In the genomic region with DNA sequence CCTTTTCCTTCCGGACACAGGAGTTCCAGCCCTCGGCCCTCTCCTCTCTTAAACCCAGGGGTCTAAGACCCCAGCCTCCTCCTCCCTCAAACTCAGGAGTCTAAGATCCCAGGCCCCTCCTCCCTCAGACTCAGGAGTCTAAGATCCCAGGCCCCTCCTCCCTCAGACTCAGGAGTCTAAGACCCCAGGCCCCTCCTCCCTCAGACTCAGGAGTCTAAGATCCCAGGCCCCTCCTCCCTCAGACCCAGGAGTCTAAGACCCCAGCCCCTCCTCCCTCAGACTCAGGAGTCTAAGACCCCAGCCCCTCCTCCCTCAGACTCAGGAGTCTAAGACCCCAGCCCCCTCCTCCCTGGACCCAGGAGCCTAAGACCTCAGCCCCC, we compare ENCODE assay signal across 1 cellular context.
TF ChIP-seq lines count a peak whose summit lies in the region.

No MANE protein-coding gene starts in this region.

TF ChIP-seq in WTC11, 78 proteins besides CTCF, POLR2A, EP300 and RAD21:
- peak; percentile 7; the same call in 1 of the 2 replicates for TF ChIP-seq SP1 (CRISPR knock-in tag; conservative IDR thresholded peaks at IDR 0.05)
